In the genomic region with DNA sequence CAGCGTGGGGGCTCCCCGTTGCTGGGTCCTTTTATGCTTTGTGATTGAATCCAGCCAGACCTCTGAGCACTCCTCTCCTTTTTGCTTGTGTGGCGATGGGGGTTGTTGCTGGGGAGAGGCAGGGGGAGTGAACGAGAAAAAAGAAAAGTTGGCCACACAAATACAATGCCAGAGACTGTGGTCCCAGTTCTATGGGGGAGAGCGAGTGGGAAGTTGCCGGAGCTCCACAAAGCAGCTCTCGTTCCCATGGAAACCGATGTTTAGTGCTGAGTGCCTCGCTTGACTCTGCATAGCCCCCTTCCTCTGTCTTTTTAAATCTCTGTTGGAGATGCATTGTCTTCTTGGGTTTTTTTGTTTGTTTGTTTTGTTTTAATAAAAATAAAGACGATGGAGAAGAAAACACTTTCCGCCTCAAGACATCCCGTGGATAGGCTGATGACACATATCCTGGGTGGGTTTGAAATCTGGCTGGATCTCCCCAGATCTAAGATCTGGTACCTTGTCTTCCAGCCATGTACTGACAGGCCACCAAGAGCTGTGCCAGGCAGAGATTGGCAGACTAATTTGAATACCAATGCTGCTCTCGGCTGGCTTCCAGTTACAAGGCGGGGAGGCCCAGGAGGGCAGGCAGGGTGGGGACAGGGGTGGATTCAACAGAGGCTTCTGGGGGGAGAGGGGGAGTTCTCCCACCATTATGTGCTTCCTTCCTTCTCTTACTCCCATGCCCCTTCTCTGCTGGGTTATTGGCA, we compare ENCODE assay signal across 10 cellular contexts.
DNase-seq lines count a peak whose midpoint lies in the region; ATAC-seq and TF ChIP-seq lines count a peak whose summit lies in the region.
"Had no signal": no experiment of that assay in that cellular context is flagged by ENCODE, and none has a peak within 500 bp of the region (broad histone marks: within the 10 kb centered on the region; RNA-seq: fewer than 3 reads in every experiment).

No MANE protein-coding gene starts in this region.

- H3K4me3 Mint-ChIP-seq in stimulated activated memory B cell treated with anti-CD40 and anti-IgM and Interleukin-4, amounts not matched to agents 10 μg/mL and 1 μg/mL and 100 μg/mL, for 72 hours: no peak overlapping the region
- no peak overlapping the region for H3K4me3 Mint-ChIP-seq in CD8-positive, alpha-beta T cell
- H3K4me3 Mint-ChIP-seq: memory B cell had no signal

- H3K4me2 ChIP-seq in GM23248 (ENCODE audit: unreplicated experiment): no peak overlapping the region

- H3K4me3 ChIP-seq in HUES48 (ENCODE audit: low read depth, low read length): peak overlapping the region; percentile 49
- H3K4me3 ChIP-seq in iPS DF 6.9 (ENCODE audit: low read length): no peak overlapping the region
- peak overlapping the region; percentile 31 for H3K4me3 ChIP-seq in retinal pigment epithelial cell (ENCODE audit: low read length)
- no peak overlapping the region for H3K4me3 ChIP-seq in GM23248
- no peak overlapping the region for H3K4me3 ChIP-seq in CD8-positive, alpha-beta T cell (ENCODE audit: low read depth, low read length)

- H3K9ac ChIP-seq in HUES48 (ENCODE audit: low read depth, low read length) (peak overlapping the region; percentile 22; the same call in 1 of the 2 replicates), GM23248 (no peak overlapping the region)

- no peaks in the 10 kb centered on the region for H3F3A ChIP-seq in GM23248 (ENCODE audit: insufficient read depth)

- no peaks in the 10 kb centered on the region for H3K9me3 Mint-ChIP-seq in stimulated activated memory B cell treated with anti-CD40 and anti-IgM and Interleukin-4, amounts not matched to agents 10 μg/mL and 1 μg/mL and 100 μg/mL, for 72 hours
- no peaks in the 10 kb centered on the region for H3K9me3 Mint-ChIP-seq in CD8-positive, alpha-beta T cell
- H3K9me3 Mint-ChIP-seq: memory B cell had no signal

- H3K27ac ChIP-seq in HUES48 (ENCODE audit: low read depth, low read length) (peak overlapping the region; percentile 91), iPS DF 6.9 (ENCODE audit: low read length) (no peak overlapping the region), GM23248 (no peak overlapping the region)
- H3K27ac ChIP-seq in CD8-positive, alpha-beta T cell (ENCODE audit: low read depth, low read length): no peak overlapping the region

- intact Hi-C loops in CD8-positive, alpha-beta T cell (cut with DNase I, micrococcal nuclease): no loop called here

- peaks cover 10% of the 10 kb centered on the region for H3K4me1 Mint-ChIP-seq in stimulated activated memory B cell treated with anti-CD40 and anti-IgM and Interleukin-4, amounts not matched to agents 10 μg/mL and 1 μg/mL and 100 μg/mL, for 72 hours
- H3K4me1 Mint-ChIP-seq in CD8-positive, alpha-beta T cell (ENCODE audit: low read depth): no peaks in the 10 kb centered on the region

- in situ Hi-C loops in GM23248 (cut with MboI): no loop called here

- no peaks in the 10 kb centered on the region for H3K27me3 ChIP-seq in HUES48 (ENCODE audit: control insufficient read depth, insufficient read depth, low read length)
- no peaks in the 10 kb centered on the region for H3K27me3 ChIP-seq in iPS DF 6.9 (ENCODE audit: control insufficient read depth, insufficient read depth, low read length)
- H3K27me3 ChIP-seq in GM23248 (replicated peaks; ENCODE audit: insufficient read depth): peaks cover 7% of the 10 kb centered on the region
- no peaks in the 10 kb centered on the region for H3K27me3 ChIP-seq in CD8-positive, alpha-beta T cell (ENCODE audit: insufficient read depth, low read length)

- H3K4me1 ChIP-seq in HUES48 (ENCODE audit: control insufficient read depth, insufficient read depth, low read length) (peaks cover 58% of the 10 kb centered on the region), iPS DF 6.9 (ENCODE audit: control insufficient read depth, insufficient read depth, low read length) (peaks cover 11% of the 10 kb centered on the region; the same call in 1 of the 2 replicates), GM23248 (ENCODE audit: insufficient read depth) (no peaks in the 10 kb centered on the region)
- no peaks in the 10 kb centered on the region for H3K4me1 ChIP-seq in CD8-positive, alpha-beta T cell (ENCODE audit: insufficient read depth, low read length)

- peaks cover 57% of the 10 kb centered on the region for H3K27me3 Mint-ChIP-seq in stimulated activated memory B cell treated with anti-CD40 and anti-IgM and Interleukin-4, amounts not matched to agents 10 μg/mL and 1 μg/mL and 100 μg/mL, for 72 hours
- peaks cover 37% of the 10 kb centered on the region for H3K27me3 Mint-ChIP-seq in CD8-positive, alpha-beta T cell (ENCODE audit: low read depth)

- H3K27ac Mint-ChIP-seq in stimulated activated memory B cell treated with anti-CD40 and anti-IgM and Interleukin-4, amounts not matched to agents 10 μg/mL and 1 μg/mL and 100 μg/mL, for 72 hours: no peak overlapping the region
- no peak overlapping the region for H3K27ac Mint-ChIP-seq in CD8-positive, alpha-beta T cell
- H3K27ac Mint-ChIP-seq: memory B cell had no signal

- no peaks in the 10 kb centered on the region for H3K36me3 ChIP-seq in HUES48 (ENCODE audit: control insufficient read depth, insufficient read depth, low read length)
- no peaks in the 10 kb centered on the region for H3K36me3 ChIP-seq in iPS DF 6.9 (ENCODE audit: control insufficient read depth, insufficient read depth, low read length)
- H3K36me3 ChIP-seq in GM23248 (ENCODE audit: low read depth): no peaks in the 10 kb centered on the region
- H3K36me3 ChIP-seq in CD8-positive, alpha-beta T cell (ENCODE audit: insufficient read depth, low read length): no peaks in the 10 kb centered on the region

- no peaks in the 10 kb centered on the region for H3K36me3 Mint-ChIP-seq in stimulated activated memory B cell treated with anti-CD40 and anti-IgM and Interleukin-4, amounts not matched to agents 10 μg/mL and 1 μg/mL and 100 μg/mL, for 72 hours
- H3K36me3 Mint-ChIP-seq in CD8-positive, alpha-beta T cell: no peaks in the 10 kb centered on the region
- H3K36me3 Mint-ChIP-seq: memory B cell had no signal

- no peak overlapping the region for H2AFZ ChIP-seq in GM23248

- CTCF ChIA-PET in CD8-positive, alpha-beta T cell (lab: Charles Lee): interaction anchor here (0.9 kb wide), 1 partner anchor 13 kb away, joined by 3 read pairs; no protein-coding TSS in a partner anchor

- peak; percentile 43 for DNase-seq in cerebellum (ENCODE audit: low spot score)
- DNase-seq in iPS DF 6.9 (ENCODE audit: low read depth, low spot score): peak; percentile 70
- peak; percentile 52 for DNase-seq in retinal pigment epithelial cell (ENCODE audit: low read depth)
- no peak for DNase-seq in GM23248
- DNase-seq in CD8-positive, alpha-beta T cell: no peak

- TF ChIP-seq CTCF in retinal pigment epithelial cell (conservative IDR thresholded peaks at IDR 0.05; ENCODE audit: low read depth, low read length): no peak
- no peak for TF ChIP-seq CTCF in CD8-positive, alpha-beta T cell (IDR thresholded peaks at IDR 0.05)

- no peaks in the 10 kb centered on the region for H3K9me3 ChIP-seq in HUES48 (ENCODE audit: control insufficient read depth, insufficient read depth, low read length)
- no peaks in the 10 kb centered on the region for H3K9me3 ChIP-seq in iPS DF 6.9 (ENCODE audit: control insufficient read depth, insufficient read depth, low read length)
- H3K9me3 ChIP-seq in GM23248 (ENCODE audit: low read depth): no peaks in the 10 kb centered on the region
- H3K9me3 ChIP-seq in CD8-positive, alpha-beta T cell (ENCODE audit: low read length): no peaks in the 10 kb centered on the region

- no CpG with 5 or more reads among the region's 14 CpGs for whole genome bisulfite sequencing in iPS DF 6.9 (ENCODE audit: insufficient coverage, insufficient read length)
- WGBS in GM23248 (ENCODE audit: low coverage in 1 of 2, low lambda C conversion rate in 2 of 2, missing lambda C conversion rate in 2 of 2), 2 experiments: 4 to 5% methylated on average over 14 of the region's 14 CpGs

- H3K9me2 ChIP-seq in GM23248 (ENCODE audit: insufficient read depth): no peaks in the 10 kb centered on the region

- H3K79me2 ChIP-seq in GM23248 (ENCODE audit: insufficient read depth): no peaks in the 10 kb centered on the region

- POLR2A ChIA-PET in CD8-positive, alpha-beta T cell (lab: Charles Lee): no interaction called here

- no peaks in the 10 kb centered on the region for H4K20me1 ChIP-seq in GM23248 (ENCODE audit: insufficient read depth)

- no peak for ATAC-seq in HG02973 (IDR thresholded peaks at IDR 0.05; ENCODE audit: unreplicated experiment)
- no peak for ATAC-seq in stimulated activated memory B cell treated with anti-CD40 and anti-IgM and Interleukin-4, amounts not matched to agents 10 μg/mL and 1 μg/mL and 100 μg/mL, for 72 hours
- no peak for ATAC-seq in CD8-positive, alpha-beta T cell
- ATAC-seq: Panc1 had no signal

Comparison
In these comparisons a context has a peak if more than half of its experiments do, and no peak if none do; other contexts are left out.
1. H3K4me3 ChIP-seq: peak in HUES48 (single experiment) and retinal pigment epithelial cell (single experiment); none in iPS DF 6.9 (single experiment), GM23248 (single experiment) and CD8-positive, alpha-beta T cell (single experiment).
2. DNase-seq: peak in cerebellum (single experiment), iPS DF 6.9 (single experiment) and retinal pigment epithelial cell (single experiment); none in GM23248 (single experiment) and CD8-positive, alpha-beta T cell (0 of 7).